Comparison of ENCODE assay signal across 10 cellular contexts in the genomic region with DNA sequence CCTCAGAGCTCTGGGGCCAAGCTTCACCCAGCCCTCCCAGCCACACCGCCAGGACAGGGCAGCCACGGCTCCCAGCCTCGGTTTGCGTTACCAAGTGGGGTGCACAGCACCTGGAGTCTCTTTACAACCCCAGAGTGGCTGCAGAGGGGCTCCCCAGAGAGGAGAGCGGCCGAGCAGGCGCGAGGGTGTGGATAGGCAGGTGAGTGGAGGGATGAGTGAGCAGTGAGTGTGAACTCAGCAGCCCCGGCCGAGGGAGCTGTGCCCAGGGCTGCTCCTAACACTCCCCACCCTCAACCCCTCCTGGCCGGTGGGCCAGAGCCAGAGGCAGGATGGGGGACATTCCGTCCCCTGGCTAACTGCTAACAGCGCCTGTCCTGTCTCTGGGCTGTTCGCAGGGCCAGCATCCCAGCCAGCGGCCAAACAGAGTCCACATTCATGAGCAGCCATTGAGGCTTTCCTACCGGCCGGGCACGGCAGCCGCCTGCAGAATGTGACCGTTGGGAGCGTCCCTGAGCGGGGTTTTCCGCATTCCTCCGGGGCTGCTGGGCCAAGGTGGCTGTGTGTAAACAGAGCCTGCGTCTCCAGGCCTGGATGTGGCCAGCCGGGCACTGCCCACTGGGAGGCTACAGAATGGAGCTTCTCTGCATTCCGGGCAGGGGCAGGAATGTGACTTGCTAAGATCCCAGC. TPM values are rescaled to one million over a fixed set of nuclear protein-coding genes. Genes with fewer than 3 reads are reported as not detected.
A peak's percentile ranks its signal among the peaks of the same experiment; 100 is the strongest.
DNase-seq lines count a peak whose midpoint lies in the region; ATAC-seq, FAIRE-seq and TF ChIP-seq lines count a peak whose summit lies in the region.
"Had no signal": no experiment of that assay in that cellular context is flagged by ENCODE, and none has a peak within 500 bp of the region (broad histone marks: within the 10 kb centered on the region; RNA-seq: fewer than 3 reads in every experiment).

No MANE protein-coding gene starts in this region.

- peaks cover 23% of the 10 kb centered on the region for H3K27me3 Mint-ChIP-seq in activated naive CD4-positive, alpha-beta T cell treated with anti-CD3 and anti-CD28 coated beads for 36 hours (ENCODE audit: low read depth)

- POLR2A ChIA-PET in HEK293T (lab: Yijun Ruan, JAX) = no interaction called here

- no peak overlapping the region for H3K27ac Mint-ChIP-seq in activated naive CD4-positive, alpha-beta T cell treated with anti-CD3 and anti-CD28 coated beads for 36 hours
- H3K27ac Mint-ChIP-seq: activated CD4-positive, alpha-beta T cell treated with anti-CD3 and anti-CD28 coated beads, Interleukin-2, amount 10 ng/mL, durations not matched to agents 24 days and 14 days had no signal

- intact Hi-C loops in sciatic nerve (cut with DNase I) = no loop called here
- intact Hi-C loops in activated naive CD4-positive, alpha-beta T cell treated with anti-CD3 and anti-CD28 coated beads for 36 hours (cut with micrococcal nuclease) = no loop called here

- DNase-seq in H4 (ENCODE audit: low spot score) (peak; percentile 61), T47D (ENCODE audit: low read depth in 1 of 2, low spot score in 1 of 2) (peak; percentile 98), kidney glomerular epithelial cell (lab: John Stamatoyannopoulos, UW) (peak; percentile 64), sciatic nerve (ENCODE audit: low spot score) (no peak), HEK293T (ENCODE audit: extremely low spot score) (no peak), GM19239 (ENCODE audit: insufficient read length, low spot score) (no peak), NCI-H1694 treated with DMSO at 0.1 percent for 48 hours (lab: John Stamatoyannopoulos, UW) (no peak)
- DNase-seq in activated naive CD4-positive, alpha-beta T cell treated with anti-CD3 and anti-CD28 coated beads for 36 hours = no peak
- DNase-seq: activated CD4-positive, alpha-beta T cell treated with anti-CD3 and anti-CD28 coated beads, Interleukin-2, amount 10 ng/mL, durations not matched to agents 24 days and 14 days; DND-41 had no signal

- no peak overlapping the region for H3K4me3 Mint-ChIP-seq in activated naive CD4-positive, alpha-beta T cell treated with anti-CD3 and anti-CD28 coated beads for 36 hours
- H3K4me3 Mint-ChIP-seq: activated CD4-positive, alpha-beta T cell treated with anti-CD3 and anti-CD28 coated beads, Interleukin-2, amount 10 ng/mL, durations not matched to agents 24 days and 14 days had no signal

- H3K9me3 Mint-ChIP-seq in activated naive CD4-positive, alpha-beta T cell treated with anti-CD3 and anti-CD28 coated beads for 36 hours = no peaks in the 10 kb centered on the region
- H3K9me3 Mint-ChIP-seq: activated CD4-positive, alpha-beta T cell treated with anti-CD3 and anti-CD28 coated beads, Interleukin-2, amount 10 ng/mL, durations not matched to agents 24 days and 14 days had no signal

- CTCF ChIA-PET in activated naive CD4-positive, alpha-beta T cell treated with anti-CD3 and anti-CD28 coated beads for 36 hours (lab: Charles Lee) = no interaction called here
- CTCF ChIA-PET in HEK293T (lab: Yijun Ruan, JAX) = no interaction called here

- no peaks in the 10 kb centered on the region for H3K4me1 Mint-ChIP-seq in activated naive CD4-positive, alpha-beta T cell treated with anti-CD3 and anti-CD28 coated beads for 36 hours (ENCODE audit: low read depth)
- H3K4me1 Mint-ChIP-seq: activated CD4-positive, alpha-beta T cell treated with anti-CD3 and anti-CD28 coated beads, Interleukin-2, amount 10 ng/mL, durations not matched to agents 24 days and 14 days had no signal

- ATAC-seq in sciatic nerve = peak; percentile 44

- no peaks in the 10 kb centered on the region for H3K36me3 Mint-ChIP-seq in activated naive CD4-positive, alpha-beta T cell treated with anti-CD3 and anti-CD28 coated beads for 36 hours (ENCODE audit: low read depth)

- in situ Hi-C loops in T47D (cut with HindIII; ENCODE audit: low pct_unique_long_range_greater_than_20kb, low sequenced_read_pairs) = no loop called here

- FAIRE-seq in GM19239 (lab: Jason Lieb, UNC) = no peak

TF ChIP-seq in HEK293T, 16 proteins besides CTCF, POLR2A, EP300 and RAD21:
- TF ChIP-seq NFRKB (IDR thresholded peaks at IDR 0.05) = no peak
- TF ChIP-seq L3MBTL2 (conservative IDR thresholded peaks at IDR 0.05) = no peak
- no peak for TF ChIP-seq FOXM1 (IDR thresholded peaks at IDR 0.05; ENCODE audit: borderline replicate concordance)
- TF ChIP-seq HDGF (IDR thresholded peaks at IDR 0.05; ENCODE audit: borderline replicate concordance) = no peak
- no peak for TF ChIP-seq FOXK2 (IDR thresholded peaks at IDR 0.05)
TF ChIP-seq in HEK293T: peak in this region for 0.

RNA-seq across cellular contexts. Expression of gene ZNF469, which starts 5.3 kb away (rescaled TPM):
- 0.08 and 0.12 TPM in 2 replicates for total RNA-seq in H4 (2014; rRNA removed; shearing (Covaris generic))
- 2.9 TPM for total RNA-seq in sciatic nerve
- total RNA-seq in activated naive CD4-positive, alpha-beta T cell treated with anti-CD3 and anti-CD28 coated beads for 36 hours = under 1 TPM; 0.15 to 0.17 TPM

Comparison
In these comparisons a context has a peak if more than half of its experiments do, and no peak if none do; other contexts are left out.
1. DNase-seq: peak in H4 (single experiment), T47D (2 of 2) and kidney glomerular epithelial cell (single experiment); none in sciatic nerve (single experiment), activated naive CD4-positive, alpha-beta T cell treated with anti-CD3 and anti-CD28 coated beads for 36 hours (single experiment), HEK293T (single experiment), GM19239 (single experiment) and NCI-H1694 treated with DMSO at 0.1 percent for 48 hours (single experiment).